30 cellular contexts compared by ENCODE assay signal in genomic region chr14:86946446-86946845, GRCh38.
"Had no signal": no experiment of that assay in that cellular context is flagged by ENCODE, and none has a peak within 500 bp of the region (broad histone marks: within the 10 kb centered on the region; RNA-seq: fewer than 3 reads in every experiment).

No MANE protein-coding gene starts in this region.

- H3K27ac Mint-ChIP-seq: activated B cell treated with CpG ODN at 0.5 μM for 24 hours; activated CD8-positive, alpha-beta T cell treated with anti-CD3 and anti-CD28 coated beads for 36 hours; activated naive CD4-positive, alpha-beta T cell treated with anti-CD3 and anti-CD28 coated beads for 36 hours; activated naive CD4-positive, alpha-beta T cell treated with anti-CD3 and anti-CD28 coated beads, Interleukin-2, amount 50 U/mL, for 24 hours; activated naive CD8-positive, alpha-beta T cell treated with anti-CD3 and anti-CD28 coated beads, Interleukin-2, amount 10 ng/mL, durations not matched to agents 7 days and 5 days; activated T-helper 17 cell treated with anti-CD3 and anti-CD28 coated beads, Interleukin-2, amount 50 U/mL, for 72 hours; brain; effector memory CD8-positive, alpha-beta T cell; T-helper 17 cell; T-helper 2 cell treated with Interferon-gamma antibody and Interleukin-4, amounts not matched to agents 5 μg/mL and 100 μg/mL, for 36 hours had no signal

- H3K4me1 Mint-ChIP-seq: activated B cell treated with CpG ODN at 0.5 μM for 24 hours; activated naive CD4-positive, alpha-beta T cell treated with anti-CD3 and anti-CD28 coated beads, Interleukin-2, amount 50 U/mL, for 24 hours; activated naive CD8-positive, alpha-beta T cell treated with anti-CD3 and anti-CD28 coated beads, Interleukin-2, amount 10 ng/mL, durations not matched to agents 7 days and 5 days; activated T-helper 17 cell treated with anti-CD3 and anti-CD28 coated beads, Interleukin-2, amount 50 U/mL, for 72 hours; brain; T-helper 17 cell had no signal

- H3K36me3 Mint-ChIP-seq: activated naive CD4-positive, alpha-beta T cell treated with anti-CD3 and anti-CD28 coated beads, Interleukin-2, amount 50 U/mL, for 24 hours; activated naive CD8-positive, alpha-beta T cell treated with anti-CD3 and anti-CD28 coated beads, Interleukin-2, amount 10 ng/mL, durations not matched to agents 7 days and 5 days; brain had no signal

- H3K27me3 Mint-ChIP-seq: activated B cell treated with CpG ODN at 0.5 μM for 24 hours; activated CD8-positive, alpha-beta T cell treated with anti-CD3 and anti-CD28 coated beads for 36 hours; activated naive CD4-positive, alpha-beta T cell treated with anti-CD3 and anti-CD28 coated beads, Interleukin-2, amount 50 U/mL, for 24 hours; activated naive CD8-positive, alpha-beta T cell treated with anti-CD3 and anti-CD28 coated beads, Interleukin-2, amount 10 ng/mL, durations not matched to agents 7 days and 5 days; activated T-helper 17 cell treated with anti-CD3 and anti-CD28 coated beads, Interleukin-2, amount 50 U/mL, for 72 hours; brain; effector memory CD8-positive, alpha-beta T cell; T-helper 17 cell had no signal

- H3K27ac ChIP-seq: ascending aorta, epithelial cell of prostate, esophagus squamous epithelium, WERI-Rb-1 had no signal

- H3K4me1 ChIP-seq: ascending aorta, esophagus squamous epithelium had no signal

- H3K27me3 ChIP-seq: ascending aorta, esophagus squamous epithelium had no signal

- ATAC-seq: activated CD4-positive, CD25-positive, alpha-beta regulatory T cell treated with anti-CD3 and anti-CD28 coated beads, Interleukin-2, amount 50 U/mL, for 24 hours; activated CD8-positive, alpha-beta T cell treated with anti-CD3 and anti-CD28 coated beads for 36 hours; activated T-cell treated with anti-CD3 and anti-CD28 coated beads, Interleukin-2, amount 50 U/mL, for 4 hours; activated T-helper 17 cell treated with anti-CD3 and anti-CD28 coated beads, Interleukin-2, amount 50 U/mL, for 72 hours; effector memory CD8-positive, alpha-beta T cell; T-helper 17 cell had no signal

- H3K4me3 Mint-ChIP-seq: activated B cell treated with CpG ODN at 0.5 μM for 24 hours; activated CD8-positive, alpha-beta T cell treated with anti-CD3 and anti-CD28 coated beads for 36 hours; activated naive CD4-positive, alpha-beta T cell treated with anti-CD3 and anti-CD28 coated beads for 36 hours; activated naive CD4-positive, alpha-beta T cell treated with anti-CD3 and anti-CD28 coated beads, Interleukin-2, amount 50 U/mL, for 24 hours; activated naive CD8-positive, alpha-beta T cell treated with anti-CD3 and anti-CD28 coated beads, Interleukin-2, amount 10 ng/mL, durations not matched to agents 7 days and 5 days; activated T-cell treated with anti-CD3 and anti-CD28 coated beads, Interleukin-2, amount 50 U/mL, for 4 hours; activated T-helper 17 cell treated with anti-CD3 and anti-CD28 coated beads, Interleukin-2, amount 50 U/mL, for 72 hours; brain; effector memory CD8-positive, alpha-beta T cell; T-helper 17 cell; T-helper 2 cell treated with Interferon-gamma antibody and Interleukin-4, amounts not matched to agents 5 μg/mL and 100 μg/mL, for 36 hours had no signal

- FAIRE-seq: bronchial epithelial cell, colon had no signal

- H3K4me3 ChIP-seq: ascending aorta, esophagus squamous epithelium had no signal

- H3K36me3 ChIP-seq: ascending aorta, esophagus squamous epithelium, WERI-Rb-1 had no signal

- H3K9me3 ChIP-seq: ascending aorta, esophagus squamous epithelium had no signal

- DNase-seq: activated B cell treated with CpG ODN at 0.5 μM for 24 hours; activated CD4-positive, alpha-beta T cell treated with anti-CD3 and anti-CD28 coated beads for 48 hours; activated CD4-positive, alpha-beta T cell treated with anti-CD3 and anti-CD28 coated beads, Interleukin-2, amount 50 U/mL, for 1 hour; activated CD4-positive, alpha-beta T cell treated with anti-CD3 and anti-CD28 coated beads, Interleukin-2, amount 50 U/mL, for 48 hours; activated CD8-positive, alpha-beta memory T cell treated with anti-CD3 and anti-CD28 coated beads for 24 hours; activated CD8-positive, alpha-beta T cell treated with anti-CD3 and anti-CD28 coated beads for 36 hours; activated effector memory CD4-positive, alpha-beta T cell treated with anti-CD3 and anti-CD28 coated beads, Interleukin-2, amount 50 U/mL, for 16 hours; activated naive CD4-positive, alpha-beta T cell treated with anti-CD3 and anti-CD28 coated beads for 36 hours; activated naive CD8-positive, alpha-beta T cell treated with anti-CD3 and anti-CD28 coated beads, Interleukin-2, amount 10 ng/mL, durations not matched to agents 7 days and 5 days; activated T-cell treated with anti-CD3 and anti-CD28 coated beads, Interleukin-2, amount 50 U/mL, for 4 hours; caudate nucleus; cortex of kidney; dermis blood vessel endothelial cell; effector CD4-positive, alpha-beta T cell; effector memory CD8-positive, alpha-beta T cell; esophagus squamous epithelium; head of caudate nucleus; T-helper 1 cell; T-helper 17 cell; T1000; WERI-Rb-1 had no signal

- H3K9me3 Mint-ChIP-seq: activated CD8-positive, alpha-beta T cell treated with anti-CD3 and anti-CD28 coated beads for 36 hours; activated naive CD4-positive, alpha-beta T cell treated with anti-CD3 and anti-CD28 coated beads for 36 hours; activated naive CD4-positive, alpha-beta T cell treated with anti-CD3 and anti-CD28 coated beads, Interleukin-2, amount 50 U/mL, for 24 hours; activated naive CD8-positive, alpha-beta T cell treated with anti-CD3 and anti-CD28 coated beads, Interleukin-2, amount 10 ng/mL, durations not matched to agents 7 days and 5 days; brain had no signal
